ENCODE assay signal across 12 cellular contexts in the genomic region with DNA sequence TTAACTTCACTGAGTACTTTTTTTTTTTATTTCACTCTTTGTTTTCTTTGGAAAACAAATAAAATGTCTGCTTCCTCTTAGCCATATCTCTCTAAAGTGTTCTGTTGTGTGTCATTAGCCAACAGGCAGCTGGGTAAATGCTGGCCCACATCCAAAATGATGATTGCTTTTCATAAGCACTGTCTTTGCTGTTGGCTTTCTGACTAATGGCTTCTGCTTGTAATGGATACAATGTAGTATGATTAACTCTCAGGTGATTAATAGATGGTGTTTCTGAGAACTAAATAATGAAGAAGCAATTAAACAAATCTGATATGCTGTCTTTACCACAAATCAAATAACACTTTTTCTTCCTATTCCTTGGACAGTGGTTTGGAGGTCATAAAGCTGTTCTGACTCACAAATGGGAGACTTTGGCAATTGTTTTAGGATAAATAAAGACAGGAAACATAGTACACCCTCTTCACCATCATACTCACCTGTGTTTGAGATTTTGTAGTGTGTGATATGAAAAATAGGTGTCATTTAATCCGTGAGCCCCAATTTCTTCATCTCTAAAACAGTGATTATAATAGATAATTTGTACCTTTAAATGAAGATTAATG.
A peak's percentile ranks its signal among the peaks of the same experiment; 100 is the strongest.
DNase-seq lines count a peak whose midpoint lies in the region; ATAC-seq lines count a peak whose summit lies in the region.
"Had no signal": no experiment of that assay in that cellular context is flagged by ENCODE, and none has a peak within 500 bp of the region (broad histone marks: within the 10 kb centered on the region; RNA-seq: fewer than 3 reads in every experiment).

No MANE protein-coding gene starts in this region.

- H3K4me1 ChIP-seq in adipocyte (ENCODE audit: control insufficient read depth, insufficient read depth, low read length), result no peaks in the 10 kb centered on the region
- H3K4me1 ChIP-seq: breast epithelium had no signal

- no peak overlapping the region for H3K9ac ChIP-seq in adipocyte (ENCODE audit: low read length)

- no peaks in the 10 kb centered on the region for H3K36me3 ChIP-seq in adipocyte (ENCODE audit: control insufficient read depth, insufficient read depth, low read length, severe bottlenecking)
- H3K36me3 ChIP-seq: breast epithelium had no signal

- DNase-seq in ELR (ENCODE audit: low read depth), result peak; percentile 91
- peak; percentile 27 to 30 for DNase-seq in NCI-H187 (lab: John Stamatoyannopoulos, UW)
- peak; percentile 0 for DNase-seq in adipocyte (ENCODE audit: low read depth)
- DNase-seq in left kidney (ENCODE audit: low read depth, low spot score), result peak; percentile 46
- DNase-seq in activated T-cell treated with anti-CD3 and anti-CD28 coated beads, Interleukin-2, amount 50 U/mL, for 48 hours, result no peak
- no peak for DNase-seq in stimulated activated CD4-positive, alpha-beta T cell treated with anti-CD3 and anti-CD28 coated beads, Interleukin-4, amount 100 ng/mL, for 4 hours
- no peak for DNase-seq in DMS79 treated with DMSO at 0.1 percent for 48 hours (lab: John Stamatoyannopoulos, UW)
- DNase-seq: activated CD4-positive, alpha-beta T cell treated with anti-CD3 and anti-CD28 coated beads for 1 hour; GF-D8 had no signal

- H3K4me3 ChIP-seq in adipocyte (ENCODE audit: low read length), result no peak overlapping the region
- H3K4me3 ChIP-seq: breast epithelium, lung had no signal

- no peaks in the 10 kb centered on the region for H3K27me3 ChIP-seq in adipocyte (replicated peaks; ENCODE audit: control insufficient read depth, insufficient read depth, low read length)
- H3K27me3 ChIP-seq: breast epithelium had no signal

- no peak for ATAC-seq in GM18517 (IDR thresholded peaks at IDR 0.05; ENCODE audit: unreplicated experiment)

- no peaks in the 10 kb centered on the region for H3K9me3 ChIP-seq in adipocyte (ENCODE audit: control insufficient read depth, low read length)

Comparison
In these comparisons a context has a peak if more than half of its experiments do, and no peak if none do; other contexts are left out.
1. DNase-seq: peak in ELR (single experiment), NCI-H187 (2 of 2), adipocyte (single experiment) and left kidney (single experiment); none in activated T-cell treated with anti-CD3 and anti-CD28 coated beads, Interleukin-2, amount 50 U/mL, for 48 hours (0 of 2), stimulated activated CD4-positive, alpha-beta T cell treated with anti-CD3 and anti-CD28 coated beads, Interleukin-4, amount 100 ng/mL, for 4 hours (0 of 2) and DMS79 treated with DMSO at 0.1 percent for 48 hours (single experiment).